In the genomic region with DNA sequence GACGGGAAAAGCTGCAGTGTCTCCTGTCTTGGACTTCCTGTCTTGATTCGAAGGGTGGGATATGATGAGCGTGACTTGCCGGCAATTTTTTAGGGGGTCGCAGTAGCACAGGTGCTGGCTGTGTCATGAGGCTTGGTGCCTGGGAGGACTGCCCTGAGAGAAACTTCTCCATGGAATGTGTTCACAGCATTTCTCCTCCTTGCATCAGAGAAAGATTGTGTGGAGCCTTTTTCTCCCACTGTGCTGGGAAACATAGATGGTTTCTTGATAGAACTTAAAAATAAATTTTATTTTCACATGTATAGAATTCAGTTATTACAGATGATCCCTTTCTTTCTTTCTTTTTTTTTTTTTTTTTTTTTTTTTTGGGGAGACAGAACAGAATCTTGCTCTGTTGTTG, we compare ENCODE assay signal across 19 cellular contexts.
DNase-seq lines count a peak whose midpoint lies in the region; ATAC-seq and TF ChIP-seq lines count a peak whose summit lies in the region.
"Had no signal": no experiment of that assay in that cellular context is flagged by ENCODE, and none has a peak within 500 bp of the region (broad histone marks: within the 10 kb centered on the region; RNA-seq: fewer than 3 reads in every experiment).

No MANE protein-coding gene starts in this region.

- no peaks in the 10 kb centered on the region for H3K27me3 Mint-ChIP-seq in activated B cell treated with CpG ODN at 0.5 μM for 24 hours
- H3K27me3 Mint-ChIP-seq: activated CD4-positive, alpha-beta T cell treated with anti-CD3 and anti-CD28 coated beads, Interleukin-2, amount 10 ng/mL, durations not matched to agents 7 days and 5 days; naive thymus-derived CD8-positive, alpha-beta T cell had no signal

- peaks cover 0 to 41% of the 10 kb centered on the region in 2 donors for H3K4me1 ChIP-seq in right atrium auricular region
- H3K4me1 ChIP-seq in gastrocnemius medialis = peaks cover 27 to 40% of the 10 kb centered on the region in 2 donors

- no peak overlapping the region for H3K4me3 ChIP-seq in AG10803 (ENCODE audit: low read length)
- no peak overlapping the region for H3K4me3 ChIP-seq in right atrium auricular region
- no peak overlapping the region for H3K4me3 ChIP-seq in gastrocnemius medialis

- in situ Hi-C loops in gastrocnemius medialis (cut with MboI; ENCODE audit: low sequenced_read_pairs in 4 of 4) = no loop called here

- peaks cover under 1% of the 10 kb centered on the region for H3K4me1 Mint-ChIP-seq in activated B cell treated with CpG ODN at 0.5 μM for 24 hours

- H3K27ac Mint-ChIP-seq in activated B cell treated with CpG ODN at 0.5 μM for 24 hours = peak overlapping the region; percentile 9
- H3K27ac Mint-ChIP-seq: activated CD4-positive, alpha-beta T cell treated with anti-CD3 and anti-CD28 coated beads, Interleukin-2, amount 10 ng/mL, durations not matched to agents 7 days and 5 days had no signal

- no peaks in the 10 kb centered on the region for H3K27me3 ChIP-seq in right atrium auricular region
- H3K27me3 ChIP-seq in gastrocnemius medialis = no peaks in the 10 kb centered on the region
- H3K27me3 ChIP-seq: brain microvascular endothelial cell had no signal

- POLR2A ChIA-PET in activated B cell treated with CpG ODN at 0.5 μM for 24 hours (lab: Charles Lee) = interaction anchor here (1.0 to 1.2 kb wide), 2 partner anchors 9 to 17 kb away, joined by 3 read pairs; no protein-coding TSS in a partner anchor

- CTCF ChIA-PET in activated B cell treated with CpG ODN at 0.5 μM for 24 hours (lab: Charles Lee) = no interaction called here

- H3K27ac ChIP-seq in right atrium auricular region (peak overlapping the region; percentile 30 to 85), gastrocnemius medialis (peak overlapping the region; percentile 62 to 83 (median 75))
- H3K27ac ChIP-seq: brain microvascular endothelial cell had no signal

- H3K9me3 Mint-ChIP-seq in activated B cell treated with CpG ODN at 0.5 μM for 24 hours = no peaks in the 10 kb centered on the region
- H3K9me3 Mint-ChIP-seq: activated CD4-positive, alpha-beta T cell treated with anti-CD3 and anti-CD28 coated beads, Interleukin-2, amount 10 ng/mL, durations not matched to agents 7 days and 5 days; naive thymus-derived CD8-positive, alpha-beta T cell had no signal

- no peak overlapping the region for H3K4me3 Mint-ChIP-seq in activated B cell treated with CpG ODN at 0.5 μM for 24 hours
- H3K4me3 Mint-ChIP-seq: activated CD4-positive, alpha-beta T cell treated with anti-CD3 and anti-CD28 coated beads, Interleukin-2, amount 10 ng/mL, durations not matched to agents 7 days and 5 days; naive thymus-derived CD8-positive, alpha-beta T cell had no signal

- H3K36me3 Mint-ChIP-seq in activated B cell treated with CpG ODN at 0.5 μM for 24 hours (ENCODE audit: low read depth) = peaks cover 81% of the 10 kb centered on the region

- ATAC-seq in activated B cell treated with CpG ODN at 0.5 μM for 24 hours (ENCODE audit: low read depth) (no peak), gastrocnemius medialis (peak; percentile 17 to 18), HG02981 (IDR thresholded peaks at IDR 0.05; ENCODE audit: unreplicated experiment) (no peak), GM18505 (IDR thresholded peaks at IDR 0.05; ENCODE audit: unreplicated experiment) (no peak)
- ATAC-seq: naive thymus-derived CD8-positive, alpha-beta T cell had no signal

- no peaks in the 10 kb centered on the region for H3K9me3 ChIP-seq in right atrium auricular region
- no peaks in the 10 kb centered on the region for H3K9me3 ChIP-seq in gastrocnemius medialis

- H3K36me3 ChIP-seq in right atrium auricular region = peaks cover 81% of the 10 kb centered on the region
- H3K36me3 ChIP-seq in gastrocnemius medialis = peaks cover 0 to 43% of the 10 kb centered on the region in 2 donors

- TF ChIP-seq CTCF in AG10803 (conservative IDR thresholded peaks at IDR 0.05; ENCODE audit: low read length) (no peak), activated B cell treated with CpG ODN at 0.5 μM for 24 hours (IDR thresholded peaks at IDR 0.05) (no peak), right atrium auricular region (IDR thresholded peaks at IDR 0.05) (no peak), gastrocnemius medialis (IDR thresholded peaks at IDR 0.05 in 4 of 5, conservative IDR thresholded peaks at IDR 0.05 in 1 of 5) (no peak)

- TF ChIP-seq POLR2A in gastrocnemius medialis (IDR thresholded peaks at IDR 0.05) = no peak
- TF ChIP-seq POLR2A in GM18505 (IDR thresholded peaks at IDR 0.05; ENCODE audit: borderline replicate concordance, extremely low read depth, insufficient read depth, insufficient read length) = no peak

- intact Hi-C loops in activated B cell treated with CpG ODN at 0.5 μM for 24 hours (cut with micrococcal nuclease) = no loop called here
- intact Hi-C loops in gastrocnemius medialis (cut with DNase I; ENCODE audit: low total_unique reads) = loop anchor here (5.0 kb wide), 1 partner anchor 51 kb away; no protein-coding TSS in a partner anchor

- DNase-seq in AG10803 (ENCODE audit: low read depth) = peak; percentile 68
- DNase-seq in activated B cell treated with CpG ODN at 0.5 μM for 24 hours = no peak
- no peak for DNase-seq in right atrium auricular region (ENCODE audit: low spot score)
- DNase-seq in gastrocnemius medialis = no peak
- no peak for DNase-seq in DMS53 treated with DMSO at 0.1 percent for 48 hours (lab: John Stamatoyannopoulos, UW; ENCODE audit: unreplicated experiment)
- DNase-seq in DMS 273 treated with DMSO at 0.1 percent for 48 hours (lab: John Stamatoyannopoulos, UW) = no peak
- DNase-seq: activated CD4-positive, alpha-beta T cell treated with anti-CD3 and anti-CD28 coated beads, Interleukin-2, amount 10 ng/mL, durations not matched to agents 7 days and 5 days; activated effector memory CD4-positive, alpha-beta T cell treated with anti-CD3 and anti-CD28 coated beads, Interleukin-2, amount 50 U/mL, for 16 hours; brain microvascular endothelial cell; DMS153; H7; naive thymus-derived CD8-positive, alpha-beta T cell; NCI-H2171; retina; SHP77; stimulated activated naive CD4-positive, alpha-beta T cell; T1000 had no signal

Comparison
In these comparisons a context has a peak if more than half of its experiments do, and no peak if none do; other contexts are left out.
1. ATAC-seq: peak in gastrocnemius medialis (2 of 2); none in activated B cell treated with CpG ODN at 0.5 μM for 24 hours (single experiment), HG02981 (single experiment) and GM18505 (single experiment).